ENCODE assay signal across 18 cellular contexts in genomic region chr9:4289411-4290380, GRCh38. TPM values are rescaled to one million over a fixed set of nuclear protein-coding genes. Genes with fewer than 3 reads are reported as not detected.
A peak's percentile ranks its signal among the peaks of the same experiment; 100 is the strongest.
DNase-seq lines count a peak whose midpoint lies in the region; ATAC-seq and TF ChIP-seq lines count a peak whose summit lies in the region.
"Had no signal": no experiment of that assay in that cellular context is flagged by ENCODE, and none has a peak within 500 bp of the region (broad histone marks: within the 10 kb centered on the region; RNA-seq: fewer than 3 reads in every experiment).

No MANE protein-coding gene starts in this region.

- TF ChIP-seq CTCF in chondrocyte (IDR thresholded peaks at IDR 0.05) (no peak), osteocyte (IDR thresholded peaks at IDR 0.05) (no peak)

- DNase-seq in chondrocyte (ENCODE audit: low spot score): no peak
- DNase-seq in osteocyte (ENCODE audit: extremely low spot score, unreplicated experiment): no peak
- DNase-seq in activated naive CD8-positive, alpha-beta T cell treated with anti-CD3 and anti-CD28 coated beads for 36 hours: no peak
- no peak for DNase-seq in NCI-H1417 (lab: John Stamatoyannopoulos, UW)
- DNase-seq in T-helper 9 cell: no peak
- DNase-seq: activated CD4-positive, alpha-beta memory T cell treated with anti-CD3 and anti-CD28 coated beads, Interleukin-2, amount 10 ng/mL, durations not matched to agents 7 days and 5 days; activated naive CD4-positive, alpha-beta T cell treated with anti-CD3 and anti-CD28 coated beads, Interleukin-2, amount 10 ng/mL, durations not matched to agents 7 days and 5 days; activated T-cell treated with anti-CD3 and anti-CD28 coated beads, Interleukin-2, amount 50 U/mL, for 24 hours; foreskin keratinocyte; GF-D8; left ventricle myocardium inferior; MV-4-11; NCI-H524; Right ventricle myocardium superior; T-helper 17 cell had no signal

- H3K27ac Mint-ChIP-seq in chondrocyte (ENCODE audit: unreplicated experiment) (peak overlapping the region; percentile 20), osteocyte (ENCODE audit: unreplicated experiment) (peak overlapping the region; percentile 71)
- H3K27ac Mint-ChIP-seq in activated naive CD8-positive, alpha-beta T cell treated with anti-CD3 and anti-CD28 coated beads for 36 hours: no peak overlapping the region
- H3K27ac Mint-ChIP-seq: activated CD4-positive, alpha-beta memory T cell treated with anti-CD3 and anti-CD28 coated beads, Interleukin-2, amount 10 ng/mL, durations not matched to agents 7 days and 5 days; activated naive CD4-positive, alpha-beta T cell treated with anti-CD3 and anti-CD28 coated beads, Interleukin-2, amount 10 ng/mL, durations not matched to agents 7 days and 5 days; activated T-cell treated with anti-CD3 and anti-CD28 coated beads, Interleukin-2, amount 50 U/mL, for 24 hours; B cell; T-helper 17 cell had no signal

- H3K4me3 Mint-ChIP-seq in chondrocyte (ENCODE audit: unreplicated experiment) (no peak overlapping the region), osteocyte (ENCODE audit: unreplicated experiment) (no peak overlapping the region)
- H3K4me3 Mint-ChIP-seq in activated naive CD8-positive, alpha-beta T cell treated with anti-CD3 and anti-CD28 coated beads for 36 hours: no peak overlapping the region
- H3K4me3 Mint-ChIP-seq: activated CD4-positive, alpha-beta memory T cell treated with anti-CD3 and anti-CD28 coated beads, Interleukin-2, amount 10 ng/mL, durations not matched to agents 7 days and 5 days; activated naive CD4-positive, alpha-beta T cell treated with anti-CD3 and anti-CD28 coated beads, Interleukin-2, amount 10 ng/mL, durations not matched to agents 7 days and 5 days; activated T-cell treated with anti-CD3 and anti-CD28 coated beads, Interleukin-2, amount 50 U/mL, for 24 hours; B cell; T-helper 17 cell had no signal

- H3K9me3 Mint-ChIP-seq in chondrocyte (ENCODE audit: low read depth) (no peaks in the 10 kb centered on the region), osteocyte (ENCODE audit: unreplicated experiment) (no peaks in the 10 kb centered on the region)
- H3K9me3 Mint-ChIP-seq in activated naive CD8-positive, alpha-beta T cell treated with anti-CD3 and anti-CD28 coated beads for 36 hours: no peaks in the 10 kb centered on the region
- H3K9me3 Mint-ChIP-seq: activated CD4-positive, alpha-beta memory T cell treated with anti-CD3 and anti-CD28 coated beads, Interleukin-2, amount 10 ng/mL, durations not matched to agents 7 days and 5 days; activated naive CD4-positive, alpha-beta T cell treated with anti-CD3 and anti-CD28 coated beads, Interleukin-2, amount 10 ng/mL, durations not matched to agents 7 days and 5 days; activated T-cell treated with anti-CD3 and anti-CD28 coated beads, Interleukin-2, amount 50 U/mL, for 24 hours had no signal

- ATAC-seq in GM18511 (IDR thresholded peaks at IDR 0.05; ENCODE audit: unreplicated experiment) (peak; percentile 68), HG03354 (IDR thresholded peaks at IDR 0.05; ENCODE audit: poor library complexity, severe bottlenecking, unreplicated experiment) (peak; percentile 65)
- ATAC-seq: foreskin keratinocyte, T-helper 17 cell had no signal

- H3K4me1 Mint-ChIP-seq in chondrocyte (ENCODE audit: low read depth) (peaks cover 64% of the 10 kb centered on the region), osteocyte (ENCODE audit: unreplicated experiment) (peaks cover 64% of the 10 kb centered on the region)
- peaks cover 29% of the 10 kb centered on the region for H3K4me1 Mint-ChIP-seq in activated naive CD8-positive, alpha-beta T cell treated with anti-CD3 and anti-CD28 coated beads for 36 hours
- H3K4me1 Mint-ChIP-seq: activated CD4-positive, alpha-beta memory T cell treated with anti-CD3 and anti-CD28 coated beads, Interleukin-2, amount 10 ng/mL, durations not matched to agents 7 days and 5 days; activated naive CD4-positive, alpha-beta T cell treated with anti-CD3 and anti-CD28 coated beads, Interleukin-2, amount 10 ng/mL, durations not matched to agents 7 days and 5 days; B cell; T-helper 17 cell had no signal

- peaks cover 3% of the 10 kb centered on the region for H3K36me3 Mint-ChIP-seq in chondrocyte (ENCODE audit: low read depth)
- peaks cover 4% of the 10 kb centered on the region for H3K36me3 Mint-ChIP-seq in osteocyte (ENCODE audit: unreplicated experiment)
- H3K36me3 Mint-ChIP-seq in activated naive CD8-positive, alpha-beta T cell treated with anti-CD3 and anti-CD28 coated beads for 36 hours: peaks cover 4% of the 10 kb centered on the region
- H3K36me3 Mint-ChIP-seq: activated naive CD4-positive, alpha-beta T cell treated with anti-CD3 and anti-CD28 coated beads, Interleukin-2, amount 10 ng/mL, durations not matched to agents 7 days and 5 days had no signal

- H3K27me3 Mint-ChIP-seq in chondrocyte (ENCODE audit: low read depth) (no peaks in the 10 kb centered on the region), osteocyte (ENCODE audit: unreplicated experiment) (no peaks in the 10 kb centered on the region)
- peaks cover 3% of the 10 kb centered on the region for H3K27me3 Mint-ChIP-seq in activated naive CD8-positive, alpha-beta T cell treated with anti-CD3 and anti-CD28 coated beads for 36 hours

RNA-seq across cellular contexts. Expression of gene GLIS3, which starts 10.2 kb away (rescaled TPM):
- 21.2 to 28.4 TPM (median 27.9 TPM) in 3 replicates for total RNA-seq in chondrocyte
- 27.1 and 30.5 TPM in 2 replicates for total RNA-seq in osteocyte
- 1 to 10 TPM; 2.0 to 2.3 TPM for total RNA-seq in activated naive CD8-positive, alpha-beta T cell treated with anti-CD3 and anti-CD28 coated beads for 36 hours
- total RNA-seq: B cell had no signal
